ENCODE assay signal across 8 cellular contexts in genomic region chr6:105601541-105602174, GRCh38.
DNase-seq lines count a peak whose midpoint lies in the region; ATAC-seq and TF ChIP-seq lines count a peak whose summit lies in the region.

No MANE protein-coding gene starts in this region.

- H3K27ac ChIP-seq in Karpas-422 (ENCODE audit: low read length) (no peak overlapping the region), SJCRH30 (no peak overlapping the region)

- peak overlapping the region; percentile 80; the same call in 1 of the 2 replicates for H2AFZ ChIP-seq in Karpas-422 (ENCODE audit: low read length)

- H3K9ac ChIP-seq in Karpas-422 (ENCODE audit: low read length), result peak overlapping the region; percentile 7; the same call in 1 of the 2 replicates

- no peaks in the 10 kb centered on the region for H3K36me3 ChIP-seq in GM06990 (ENCODE audit: control insufficient read depth, insufficient read depth, low read length)
- no peaks in the 10 kb centered on the region for H3K36me3 ChIP-seq in Karpas-422 (ENCODE audit: insufficient read depth, low read length)
- no peaks in the 10 kb centered on the region for H3K36me3 ChIP-seq in SJCRH30

- DNase-seq in GM06990 (ENCODE audit: extremely low read depth, insufficient read length), result peak; percentile 76
- no peak for DNase-seq in Karpas-422
- no peak for DNase-seq in activated naive CD4-positive, alpha-beta T cell treated with anti-CD3 and anti-CD28 coated beads, Interleukin-2, amount 50 U/mL, for 72 hours (ENCODE audit: low spot score in 2 of 2)
- DNase-seq in hepatic stellate cell (ENCODE audit: low spot score), result peak; percentile 63
- DNase-seq in stimulated activated CD4-positive, alpha-beta T cell treated with anti-CD3 and anti-CD28 coated beads, Interleukin-1b, Interleukin-23, amount 100 ng/mL, for 48 hours, result peak; percentile 60
- no peak for DNase-seq in SW480 (ENCODE audit: low spot score)
- no peak for DNase-seq in SJCRH30

- no peaks in the 10 kb centered on the region for H3K36me3 Mint-ChIP-seq in activated naive CD4-positive, alpha-beta T cell treated with anti-CD3 and anti-CD28 coated beads, Interleukin-2, amount 50 U/mL, for 72 hours

- no peaks in the 10 kb centered on the region for H3K9me3 ChIP-seq in Karpas-422 (ENCODE audit: low read length)
- H3K9me3 ChIP-seq in SJCRH30 (replicated peaks), result no peaks in the 10 kb centered on the region

- no peaks in the 10 kb centered on the region for H3K27me3 ChIP-seq in GM06990 (replicated peaks; ENCODE audit: control insufficient read depth, insufficient read depth, low read length)
- no peaks in the 10 kb centered on the region for H3K27me3 ChIP-seq in Karpas-422 (ENCODE audit: low read length)
- H3K27me3 ChIP-seq in SJCRH30, result no peaks in the 10 kb centered on the region

- ATAC-seq in GM21576 (IDR thresholded peaks at IDR 0.05; ENCODE audit: unreplicated experiment), result peak; percentile 87
- peak; percentile 71 to 88 for ATAC-seq in activated naive CD4-positive, alpha-beta T cell treated with anti-CD3 and anti-CD28 coated beads, Interleukin-2, amount 50 U/mL, for 72 hours

- H3K4me3 ChIP-seq in GM06990 (replicated peaks; ENCODE audit: low read depth, low read length), result no peak overlapping the region; the same call in 1 of the 2 replicates
- no peak overlapping the region; the same call in 1 of the 2 replicates for H3K4me3 ChIP-seq in Karpas-422 (ENCODE audit: low read length)
- H3K4me3 ChIP-seq in SJCRH30, result no peak overlapping the region

- H4K20me1 ChIP-seq in Karpas-422 (ENCODE audit: insufficient read depth, low read depth, low read length), result no peaks in the 10 kb centered on the region

- no peak for TF ChIP-seq CTCF in GM06990 (IDR thresholded peaks at IDR 0.05; ENCODE audit: insufficient read depth, low read length, poor library complexity, severe bottlenecking)

- peaks cover 4% of the 10 kb centered on the region in 2 donors for H3K9me3 Mint-ChIP-seq in activated naive CD4-positive, alpha-beta T cell treated with anti-CD3 and anti-CD28 coated beads, Interleukin-2, amount 50 U/mL, for 72 hours

- H3K79me2 ChIP-seq in Karpas-422 (ENCODE audit: low read length), result no peaks in the 10 kb centered on the region

- peak overlapping the region in 1 of 2 donors; percentile 14 for H3K27ac Mint-ChIP-seq in activated naive CD4-positive, alpha-beta T cell treated with anti-CD3 and anti-CD28 coated beads, Interleukin-2, amount 50 U/mL, for 72 hours

- H3K4me2 ChIP-seq in Karpas-422 (ENCODE audit: low read depth, low read length, poor library complexity, severe bottlenecking), result no peak overlapping the region

- H3K9me2 ChIP-seq in Karpas-422 (replicated peaks; ENCODE audit: insufficient read depth, low read length), result no peaks in the 10 kb centered on the region

- peaks cover 5% of the 10 kb centered on the region; the same call in 1 of the 2 replicates for H3K4me1 ChIP-seq in Karpas-422 (ENCODE audit: low read length)
- no peaks in the 10 kb centered on the region for H3K4me1 ChIP-seq in SJCRH30

Comparison
In these comparisons a context has a peak if more than half of its experiments do, and no peak if none do; other contexts are left out.
1. DNase-seq: peak in GM06990 (single experiment), hepatic stellate cell (single experiment) and stimulated activated CD4-positive, alpha-beta T cell treated with anti-CD3 and anti-CD28 coated beads, Interleukin-1b, Interleukin-23, amount 100 ng/mL, for 48 hours (single experiment); none in Karpas-422 (single experiment), activated naive CD4-positive, alpha-beta T cell treated with anti-CD3 and anti-CD28 coated beads, Interleukin-2, amount 50 U/mL, for 72 hours (0 of 2), SW480 (single experiment) and SJCRH30 (0 of 2).